ENCODE assay signal across 11 cellular contexts in genomic region chr2:26164641-26165211, GRCh38.
"Had no signal": no experiment of that assay in that cellular context is flagged by ENCODE, and none has a peak within 500 bp of the region (broad histone marks: within the 10 kb centered on the region; RNA-seq: fewer than 3 reads in every experiment).

No MANE protein-coding gene starts in this region.

- H3K4me1 Mint-ChIP-seq: memory B cell; stimulated activated effector memory CD8-positive, alpha-beta T cell treated with anti-CD3 and anti-CD28 coated beads, Interleukin-12 subunit alpha, Interleukin-12 subunit beta, amount 100 ng/mL, for 72 hours had no signal

- H3K9me3 Mint-ChIP-seq: activated naive CD4-positive, alpha-beta T cell treated with anti-CD3 and anti-CD28 coated beads, Interleukin-2, amount 50 U/mL, for 72 hours; activated T-helper 2 cell treated with anti-CD3 and anti-CD28 coated beads, Interferon-gamma antibody, Interleukin-2, Interleukin-4, amounts not matched to agents 10 μg/mL and 5 μg/mL and 100 μg/mL, durations not matched to agents 14 hours and 24 hours and 36 hours; memory B cell; naive thymus-derived CD8-positive, alpha-beta T cell; stimulated activated effector memory CD8-positive, alpha-beta T cell treated with anti-CD3 and anti-CD28 coated beads, Interleukin-12 subunit alpha, Interleukin-12 subunit beta, amount 100 ng/mL, for 72 hours had no signal

- H3K27ac ChIP-seq: esophagus squamous epithelium, SK-N-MC, tibial nerve had no signal

- H3K9me3 ChIP-seq: esophagus squamous epithelium, tibial nerve had no signal

- H3K4me1 ChIP-seq: esophagus squamous epithelium, tibial nerve had no signal

- ATAC-seq: activated naive CD4-positive, alpha-beta T cell treated with anti-CD3 and anti-CD28 coated beads, Interleukin-2, amount 50 U/mL, for 72 hours; naive thymus-derived CD8-positive, alpha-beta T cell; stimulated activated effector memory CD8-positive, alpha-beta T cell treated with anti-CD3 and anti-CD28 coated beads, Interleukin-12 subunit alpha, Interleukin-12 subunit beta, amount 100 ng/mL, for 72 hours had no signal

- H3K36me3 ChIP-seq: esophagus squamous epithelium, tibial nerve had no signal

- H3K4me3 Mint-ChIP-seq: memory B cell; naive thymus-derived CD8-positive, alpha-beta T cell; stimulated activated effector memory CD8-positive, alpha-beta T cell treated with anti-CD3 and anti-CD28 coated beads, Interleukin-12 subunit alpha, Interleukin-12 subunit beta, amount 100 ng/mL, for 72 hours had no signal

- H3K4me3 ChIP-seq: esophagus squamous epithelium, SK-N-MC, tibial nerve had no signal

- H3K27me3 ChIP-seq: esophagus squamous epithelium, tibial nerve had no signal

- DNase-seq: activated CD4-positive, alpha-beta T cell treated with anti-CD3 and anti-CD28 coated beads, Interleukin-2, amount 50 U/mL, for 1 hour; activated T-cell treated with anti-CD3 and anti-CD28 coated beads, Interleukin-2, amount 50 U/mL, for 1 hour; esophagus squamous epithelium; glutamatergic neuron; naive thymus-derived CD8-positive, alpha-beta T cell had no signal

- H3K36me3 Mint-ChIP-seq: activated naive CD4-positive, alpha-beta T cell treated with anti-CD3 and anti-CD28 coated beads, Interleukin-2, amount 50 U/mL, for 72 hours; memory B cell; naive thymus-derived CD8-positive, alpha-beta T cell; stimulated activated effector memory CD8-positive, alpha-beta T cell treated with anti-CD3 and anti-CD28 coated beads, Interleukin-12 subunit alpha, Interleukin-12 subunit beta, amount 100 ng/mL, for 72 hours had no signal

- H3K27ac Mint-ChIP-seq: activated naive CD4-positive, alpha-beta T cell treated with anti-CD3 and anti-CD28 coated beads, Interleukin-2, amount 50 U/mL, for 72 hours; activated T-helper 2 cell treated with anti-CD3 and anti-CD28 coated beads, Interferon-gamma antibody, Interleukin-2, Interleukin-4, amounts not matched to agents 10 μg/mL and 5 μg/mL and 100 μg/mL, durations not matched to agents 14 hours and 24 hours and 36 hours; memory B cell; naive thymus-derived CD8-positive, alpha-beta T cell; stimulated activated effector memory CD8-positive, alpha-beta T cell treated with anti-CD3 and anti-CD28 coated beads, Interleukin-12 subunit alpha, Interleukin-12 subunit beta, amount 100 ng/mL, for 72 hours had no signal

- H3K27me3 Mint-ChIP-seq: memory B cell had no signal
